Comparison of ENCODE assay signal across 8 cellular contexts in genomic region chr7:112789453-112789823, GRCh38. TPM values are rescaled to one million over a fixed set of nuclear protein-coding genes. Genes with fewer than 3 reads are reported as not detected.
DNase-seq lines count a peak whose midpoint lies in the region; ATAC-seq, FAIRE-seq and TF ChIP-seq lines count a peak whose summit lies in the region.

No MANE protein-coding gene starts in this region.

- no peaks in the 10 kb centered on the region for H3K27me3 ChIP-seq in PC-9 (ENCODE audit: insufficient read depth, low read depth)
- H3K27me3 ChIP-seq in fibroblast of lung (ENCODE audit: control insufficient read depth, insufficient read depth, low read length), result no peaks in the 10 kb centered on the region
- no peaks in the 10 kb centered on the region for H3K27me3 ChIP-seq in prostate gland (replicated peaks; ENCODE audit: insufficient read depth)

- peaks cover 4% of the 10 kb centered on the region; the same call in 1 of the 2 replicates for H3F3A ChIP-seq in PC-9 (ENCODE audit: insufficient read depth, low read depth)

- peak overlapping the region; percentile 87 for H3K4me2 ChIP-seq in PC-9
- peak overlapping the region; percentile 77 for H3K4me2 ChIP-seq in fibroblast of lung (ENCODE audit: extremely low read depth, insufficient read depth, low read length)

- H3K4me1 ChIP-seq in PC-9 (replicated peaks; ENCODE audit: insufficient read depth) (peaks cover 11% of the 10 kb centered on the region), fibroblast of lung (ENCODE audit: control insufficient read depth, extremely low read depth, insufficient read depth, low read length) (peaks cover 7% of the 10 kb centered on the region), prostate gland (replicated peaks) (no peaks in the 10 kb centered on the region)

- CTCF ChIA-PET in PC-9 (lab: Charles Lee), result no interaction called here

- BruUV-seq in PC-9 (replicated peaks; lab: Mats Ljungman, UMichigan), result no TSS peak

- FAIRE-seq in GM12892 (lab: Jason Lieb, UNC), result no peak

- TF ChIP-seq POLR2A in GM12892 (IDR thresholded peaks at IDR 0.05; ENCODE audit: low read depth, low read length) (no peak), prostate gland (IDR thresholded peaks at IDR 0.05) (no peak)

- peaks cover 13% of the 10 kb centered on the region for H3K79me2 ChIP-seq in PC-9 (ENCODE audit: low read depth)
- peaks cover 24% of the 10 kb centered on the region for H3K79me2 ChIP-seq in fibroblast of lung (ENCODE audit: control insufficient read depth, insufficient read depth, low read length)

- H3K9me2 ChIP-seq in PC-9 (ENCODE audit: insufficient read depth), result no peaks in the 10 kb centered on the region

- no peaks in the 10 kb centered on the region for H4K20me1 ChIP-seq in PC-9 (ENCODE audit: insufficient read depth)
- H4K20me1 ChIP-seq in fibroblast of lung (ENCODE audit: control insufficient read depth, extremely low read depth, insufficient read depth, low read length), result no peaks in the 10 kb centered on the region

- WGBS in prostate gland, result 0% methylated on average over 2 of the region's 2 CpGs

- H2AFZ ChIP-seq in PC-9, result peak overlapping the region; percentile 92
- peak overlapping the region; percentile 100 for H2AFZ ChIP-seq in fibroblast of lung (ENCODE audit: low read length)

- H3K27ac ChIP-seq in PC-9, result peak overlapping the region; percentile 26
- H3K27ac ChIP-seq in fibroblast of lung (ENCODE audit: insufficient read depth, low read length), result peak overlapping the region; percentile 93
- H3K27ac ChIP-seq in prostate gland, result peak overlapping the region; percentile 81 to 89

- H3K9ac ChIP-seq in fibroblast of lung (ENCODE audit: insufficient read depth, low read length), result peak overlapping the region; percentile 96

- intact Hi-C loops in PC-9 (cut with micrococcal nuclease; ENCODE audit: unreplicated experiment), result no loop called here
- intact Hi-C loops in prostate gland (cut with DNase I), result no loop called here

- POLR2A ChIA-PET in PC-9 (lab: Charles Lee; ENCODE audit: unreplicated experiment), result interaction anchor here (0.5 kb wide), 1 partner anchor 184 kb away, joined by 3 read pairs; no protein-coding TSS in a partner anchor

- no peak for ATAC-seq in HG02763 (IDR thresholded peaks at IDR 0.05; ENCODE audit: unreplicated experiment)

- peak overlapping the region; percentile 70 for H3K4me3 ChIP-seq in PC-9
- H3K4me3 ChIP-seq in fibroblast of lung (replicated peaks in 1 of 4; ENCODE audit: control extremely low read depth in 1 of 4, insufficient read depth in 1 of 4, low read depth in 3 of 4, low read length in 4 of 4), result peak overlapping the region; percentile 73 to 93 (median 81)
- peak overlapping the region; percentile 65 to 72 for H3K4me3 ChIP-seq in prostate gland

- TF ChIP-seq CTCF in PC-9 (conservative IDR thresholded peaks at IDR 0.05) (no peak), fibroblast of lung (conservative IDR thresholded peaks at IDR 0.05 in 1 of 2, IDR thresholded peaks at IDR 0.05 in 1 of 2; ENCODE audit: low read depth in 1 of 2, low read length in 2 of 2) (peak in 1 of 2 donors; percentile 0), prostate gland (IDR thresholded peaks at IDR 0.05) (no peak)

- H3K9me3 ChIP-seq in PC-9 (ENCODE audit: insufficient read depth, low read depth) (no peaks in the 10 kb centered on the region), fibroblast of lung (ENCODE audit: control insufficient read depth, insufficient read depth, low read depth, low read length) (no peaks in the 10 kb centered on the region), prostate gland (no peaks in the 10 kb centered on the region)

- DNase-seq in GM12892 (ENCODE audit: insufficient read length) (peak; percentile 1), PC-9 (no peak), fibroblast of lung (ENCODE audit: low read depth in 2 of 2) (peak in 1 of 2 donors; percentile 0), prostate gland (ENCODE audit: low spot score) (no peak), ureter (ENCODE audit: low spot score) (no peak), NCI-H2107 (lab: John Stamatoyannopoulos, UW) (no peak)
- DNase-seq in activated CD4-positive, alpha-beta T cell treated with anti-CD3 and anti-CD28 coated beads for 1 hour, result no peak

- H3K36me3 ChIP-seq in PC-9 (ENCODE audit: low read depth) (no peaks in the 10 kb centered on the region), fibroblast of lung (ENCODE audit: control insufficient read depth, insufficient read depth, low read length) (no peaks in the 10 kb centered on the region), prostate gland (no peaks in the 10 kb centered on the region)

RNA-seq across cellular contexts. Expression of gene TMEM168, which starts 0.8 kb away (rescaled TPM):
- polyA plus RNA-seq in GM12892 (2012; ENCODE audit: missing spikeins), result 19.5 TPM
- 17.2 and 17.7 TPM in 2 replicates for total RNA-seq in PC-9 (2021)
- total RNA-seq in fibroblast of lung, result 14.1 and 19.3 TPM in 2 replicates
- polyA plus RNA-seq in fibroblast of lung, result 17.1 and 27.2 TPM in 2 replicates
- 9.3 and 13.8 TPM in 2 replicates for polyA plus RNA-seq in fibroblast of lung (2012)
- 9.3 and 14.8 TPM in 2 replicates for polyA minus RNA-seq in fibroblast of lung (ENCODE audit: low replicate concordance)
- total RNA-seq in prostate gland, result 10 to 100 TPM; 20.5 to 27.0 TPM
- total RNA-seq in ureter, result 63.0 TPM

Comparison
In these comparisons a context has a peak if more than half of its experiments do, and no peak if none do; other contexts are left out.
1. H3K27ac ChIP-seq: peak in every context shown above with its lines; median percentile 93 in fibroblast of lung; 85 in prostate gland; 26 in PC-9.